Comparison of ENCODE assay signal across 22 cellular contexts in the genomic region with DNA sequence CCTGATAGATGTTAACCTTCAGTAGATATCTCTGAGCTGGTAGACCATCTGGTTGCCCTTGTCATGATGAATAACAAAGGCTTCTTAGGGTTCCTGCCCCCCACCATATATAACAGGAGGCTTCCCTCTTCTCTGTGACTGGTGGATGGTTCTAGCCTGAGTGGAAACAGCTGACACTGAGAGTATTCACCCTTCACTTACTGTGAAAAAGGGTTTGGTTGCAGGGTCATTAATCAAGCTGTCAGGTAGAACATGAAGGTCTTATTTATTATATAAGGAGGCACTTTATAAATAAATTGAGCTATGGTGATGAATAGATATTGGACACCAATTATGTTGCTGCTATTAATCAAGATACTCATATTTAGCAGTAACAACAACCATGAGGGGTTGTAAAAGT. TPM values are rescaled to one million over a fixed set of nuclear protein-coding genes. Genes with fewer than 3 reads are reported as not detected.
"Had no signal": no experiment of that assay in that cellular context is flagged by ENCODE, and none has a peak within 500 bp of the region (broad histone marks: within the 10 kb centered on the region; RNA-seq: fewer than 3 reads in every experiment).

No MANE protein-coding gene starts in this region.

- H3K27me3 Mint-ChIP-seq: stimulated activated naive CD8-positive, alpha-beta T cell treated with anti-CD3 and anti-CD28 coated beads, Interleukin-15, amount 100 ng/mL, for 72 hours had no signal

- H3K4me2 ChIP-seq: neural progenitor cell had no signal

- H3K9me3 ChIP-seq: esophagus squamous epithelium, left ventricle myocardium inferior, lower lobe of right lung, ovary, right atrium auricular region, testis, tibial nerve, upper lobe of right lung, vagina had no signal

- H3K4me1 Mint-ChIP-seq: immature natural killer cell; neural progenitor cell; stimulated activated naive B cell treated with anti-CD40 and anti-IgM and Interleukin-4, amounts not matched to agents 10 μg/mL and 1 μg/mL and 100 μg/mL, for 72 hours; stimulated activated naive CD8-positive, alpha-beta T cell treated with anti-CD3 and anti-CD28 coated beads, Interleukin-15, amount 100 ng/mL, for 72 hours had no signal

- H3K27me3 ChIP-seq: esophagus squamous epithelium, neural progenitor cell, ovary, right atrium auricular region, sigmoid colon, testis, tibial nerve, upper lobe of right lung, vagina had no signal

- DNase-seq: esophagus squamous epithelium; foreskin fibroblast; immature natural killer cell; left ventricle myocardium inferior; lower lobe of right lung; mesenchymal stem cell; midbrain; nucleus accumbens; ovary; sigmoid colon; stimulated activated CD4-positive, alpha-beta T cell treated with anti-CD3 and anti-CD28 coated beads, Interleukin-2, amount 100 ng/mL, for 24 hours; stimulated activated CD4-positive, alpha-beta T cell treated with anti-CD3 and anti-CD28 coated beads, Interleukin-4, amount 100 ng/mL, for 4 hours; stimulated activated naive B cell treated with anti-CD40 and anti-IgM and Interleukin-4, amounts not matched to agents 10 μg/mL and 1 μg/mL and 100 μg/mL, for 72 hours; stimulated activated naive CD8-positive, alpha-beta T cell treated with anti-CD3 and anti-CD28 coated beads, Interleukin-15, amount 100 ng/mL, for 72 hours; testis; upper lobe of right lung had no signal

- H3K36me3 Mint-ChIP-seq: immature natural killer cell; natural killer cell treated with Interleukin-12 subunit alpha and Interleukin-12 subunit beta and Interleukin-15 and Interleukin-18, amount 100 ng/mL, for 72 hours; neural progenitor cell; stimulated activated naive B cell treated with anti-CD40 and anti-IgM and Interleukin-4, amounts not matched to agents 10 μg/mL and 1 μg/mL and 100 μg/mL, for 72 hours had no signal

- H3K9me3 Mint-ChIP-seq: neural progenitor cell; stimulated activated naive CD8-positive, alpha-beta T cell treated with anti-CD3 and anti-CD28 coated beads, Interleukin-15, amount 100 ng/mL, for 72 hours had no signal

- H2AFZ ChIP-seq: neural progenitor cell had no signal

- H3K9ac ChIP-seq: neural progenitor cell had no signal

- H3K4me1 ChIP-seq: left ventricle myocardium inferior, lower lobe of right lung, neural progenitor cell, right atrium auricular region, sigmoid colon, testis, tibial nerve, upper lobe of right lung, vagina had no signal

- H3K27ac Mint-ChIP-seq: immature natural killer cell; natural killer cell treated with Interleukin-12 subunit alpha and Interleukin-12 subunit beta and Interleukin-15 and Interleukin-18, amount 100 ng/mL, for 72 hours; neural progenitor cell; stimulated activated naive B cell treated with anti-CD40 and anti-IgM and Interleukin-4, amounts not matched to agents 10 μg/mL and 1 μg/mL and 100 μg/mL, for 72 hours; stimulated activated naive CD8-positive, alpha-beta T cell treated with anti-CD3 and anti-CD28 coated beads, Interleukin-15, amount 100 ng/mL, for 72 hours had no signal

- H3K4me3 Mint-ChIP-seq: immature natural killer cell; natural killer cell treated with Interleukin-12 subunit alpha and Interleukin-12 subunit beta and Interleukin-15 and Interleukin-18, amount 100 ng/mL, for 72 hours; neural progenitor cell; stimulated activated naive B cell treated with anti-CD40 and anti-IgM and Interleukin-4, amounts not matched to agents 10 μg/mL and 1 μg/mL and 100 μg/mL, for 72 hours; stimulated activated naive CD8-positive, alpha-beta T cell treated with anti-CD3 and anti-CD28 coated beads, Interleukin-15, amount 100 ng/mL, for 72 hours had no signal

- H3K27ac ChIP-seq: esophagus squamous epithelium, left ventricle myocardium inferior, lower lobe of right lung, neural progenitor cell, ovary, right atrium auricular region, sigmoid colon, skin epidermis, testis, tibial nerve, upper lobe of right lung, vagina had no signal

RNA-seq across cellular contexts. Expression of gene CACNA2D3, which starts 58.6 kb away (rescaled TPM):
- total RNA-seq: natural killer cell treated with Interleukin-12 subunit alpha and Interleukin-12 subunit beta and Interleukin-15 and Interleukin-18, amount 100 ng/mL, for 72 hours had no signal
